ENCODE assay signal across 10 cellular contexts in genomic region chr1:161115132-161115711, GRCh38. TPM values are rescaled to one million over a fixed set of nuclear protein-coding genes. Genes with fewer than 3 reads are reported as not detected.
DNase-seq lines count a peak whose midpoint lies in the region; ATAC-seq and TF ChIP-seq lines count a peak whose summit lies in the region.
"Had no signal": no experiment of that assay in that cellular context is flagged by ENCODE, and none has a peak within 500 bp of the region (broad histone marks: within the 10 kb centered on the region; RNA-seq: fewer than 3 reads in every experiment).

No MANE protein-coding gene starts in this region.

- in situ Hi-C loops in ACHN (cut with HindIII; ENCODE audit: low pct_ligation_motif_present, low pct_unique_long_range_greater_than_20kb, low sequenced_read_pairs), result no loop called here

- peak overlapping the region; percentile 50 for H3K4me3 Mint-ChIP-seq in HFFc6
- H3K4me3 Mint-ChIP-seq in WTC11, result no peak overlapping the region
- H3K4me3 Mint-ChIP-seq: mesothelial cell of epicardium had no signal

- H3K36me3 Mint-ChIP-seq in HFFc6 (ENCODE audit: low read depth) (peaks cover 13% of the 10 kb centered on the region; the same call in 1 of the 2 replicates), WTC11 (peaks cover 9% of the 10 kb centered on the region)

- CTCF ChIA-PET in WTC11 (lab: Charles Lee), result no interaction called here

- ATAC-seq in WTC11 (no peak), HG03520 (IDR thresholded peaks at IDR 0.05; ENCODE audit: unreplicated experiment) (no peak), GM21528 (IDR thresholded peaks at IDR 0.05; ENCODE audit: low FRiP score, unreplicated experiment) (no peak)

- H3K27me3 ChIP-seq in right atrium auricular region, result no peaks in the 10 kb centered on the region

- H3K36me3 ChIP-seq in right atrium auricular region, result peaks cover 4% of the 10 kb centered on the region

- H3K4me1 Mint-ChIP-seq in HFFc6 (ENCODE audit: low read depth) (peaks cover 69% of the 10 kb centered on the region), WTC11 (peaks cover 28% of the 10 kb centered on the region)

- POLR2A ChIA-PET in WTC11 (lab: Charles Lee), result no interaction called here

- H3K9me3 Mint-ChIP-seq in HFFc6 (no peaks in the 10 kb centered on the region), WTC11 (no peaks in the 10 kb centered on the region)
- H3K9me3 Mint-ChIP-seq: mesothelial cell of epicardium had no signal

- H3K27ac Mint-ChIP-seq in HFFc6, result peak overlapping the region; percentile 98
- H3K27ac Mint-ChIP-seq in WTC11, result 0 out of 2 replicates have a peak overlapping the region, but pooled peaks have one; percentile 26
- H3K27ac Mint-ChIP-seq: mesothelial cell of epicardium had no signal

- no peaks in the 10 kb centered on the region for H3K9me3 ChIP-seq in right atrium auricular region

- H3K27ac ChIP-seq in right atrium auricular region, result no peak overlapping the region

- H3K4me3 ChIP-seq in fibroblast of pulmonary artery (replicated peaks; ENCODE audit: low read depth, low read length) (no peak overlapping the region), right atrium auricular region (no peak overlapping the region)

- TF ChIP-seq CTCF in HFFc6 (IDR thresholded peaks at IDR 0.05) (no peak), WTC11 (IDR thresholded peaks at IDR 0.05) (no peak), fibroblast of pulmonary artery (IDR thresholded peaks at IDR 0.05; ENCODE audit: low read length, missing control alignments) (no peak), right atrium auricular region (IDR thresholded peaks at IDR 0.05) (no peak)

- DNase-seq in ACHN (peak; percentile 93), HFFc6 (peak; percentile 76), WTC11 (ENCODE audit: low spot score) (no peak), fibroblast of pulmonary artery (ENCODE audit: low read depth) (peak; percentile 92), right atrium auricular region (ENCODE audit: low spot score) (no peak), cerebellum (ENCODE audit: low spot score) (no peak)
- DNase-seq: anterior cingulate cortex had no signal

- H3K4me1 ChIP-seq in right atrium auricular region, result peaks cover 0 to 49% of the 10 kb centered on the region in 2 donors

- H3K27me3 Mint-ChIP-seq in HFFc6 (ENCODE audit: insufficient read depth) (no peaks in the 10 kb centered on the region; the same call in 1 of the 2 replicates), WTC11 (ENCODE audit: low read depth) (no peaks in the 10 kb centered on the region)

TF ChIP-seq in WTC11, 78 proteins besides CTCF, POLR2A, EP300 and RAD21 (continues in another document):
- no peak for TF ChIP-seq IRF2 (CRISPR knock-in tag; IDR thresholded peaks at IDR 0.05; ENCODE audit: borderline replicate concordance, low read depth)
- no peak for TF ChIP-seq FOXK1 (CRISPR knock-in tag; IDR thresholded peaks at IDR 0.05)
- no peak for TF ChIP-seq ZNF138 (CRISPR knock-in tag; conservative IDR thresholded peaks at IDR 0.05)
- no peak for TF ChIP-seq HMGXB4 (CRISPR knock-in tag; IDR thresholded peaks at IDR 0.05)
- TF ChIP-seq ZNF671 (CRISPR knock-in tag; IDR thresholded peaks at IDR 0.05), result no peak
- TF ChIP-seq JAZF1 (CRISPR knock-in tag; IDR thresholded peaks at IDR 0.05), result no peak
- TF ChIP-seq ERG (CRISPR knock-in tag; IDR thresholded peaks at IDR 0.05), result no peak
- TF ChIP-seq RELA (CRISPR knock-in tag; IDR thresholded peaks at IDR 0.05; ENCODE audit: borderline replicate concordance), result no peak
- no peak for TF ChIP-seq ATF2 (CRISPR knock-in tag; IDR thresholded peaks at IDR 0.05; ENCODE audit: borderline replicate concordance, low read depth)
- TF ChIP-seq FOXJ3 (CRISPR knock-in tag; IDR thresholded peaks at IDR 0.05; ENCODE audit: borderline replicate concordance), result no peak
- TF ChIP-seq GRHL2 (CRISPR knock-in tag; IDR thresholded peaks at IDR 0.05; ENCODE audit: insufficient replicate concordance, severe bottlenecking), result no peak
- no peak for TF ChIP-seq ZNF281 (CRISPR knock-in tag; IDR thresholded peaks at IDR 0.05)
- TF ChIP-seq NR3C1 (CRISPR knock-in tag; conservative IDR thresholded peaks at IDR 0.05; ENCODE audit: low read depth), result no peak

RNA-seq across cellular contexts. Expression of gene PFDN2, which starts 2.6 kb away (rescaled TPM):
- 100 to 1,000 TPM in 2 of 6 experiments, 10 to 100 TPM in 4; 77.4 to 114 (median 92.8) TPM for total RNA-seq in HFFc6 (2021; fragmentation: NEBNext Ultra II Directional; extraction: Animal tissue kit (Norgen Biotek cat#: 25700))
- total RNA-seq in WTC11 (2021), result 91.0 to 95.4 TPM (median 92.6 TPM) in 3 replicates
- 10 to 100 TPM; 39.9 to 42.2 TPM for total RNA-seq in right atrium auricular region
- total RNA-seq in cerebellum, result 22.1 TPM

RNA-seq across cellular contexts. Expression of gene NIT1, which starts 2.7 kb away (rescaled TPM):
- 10 to 100 TPM; 26.2 to 35.1 (median 32.5) TPM for total RNA-seq in HFFc6 (2021; fragmentation: NEBNext Ultra II Directional; extraction: Animal tissue kit (Norgen Biotek cat#: 25700))
- 44.4 to 47.2 TPM (median 46.5 TPM) in 3 replicates for total RNA-seq in WTC11 (2021)
- 10 to 100 TPM; 19.1 to 26.0 TPM for total RNA-seq in right atrium auricular region
- 25.0 TPM for total RNA-seq in cerebellum

RNA-seq across cellular contexts. Expression of gene KLHDC9, which starts 17.1 kb away (rescaled TPM):
- 1 to 10 TPM; 1.3 to 2.7 (median 2.1) TPM for total RNA-seq in HFFc6 (2021; fragmentation: NEBNext Ultra II Directional; extraction: Animal tissue kit (Norgen Biotek cat#: 25700))
- total RNA-seq in WTC11 (2021), result 5.8 to 8.7 TPM (median 8.7 TPM) in 3 replicates
- total RNA-seq in right atrium auricular region, result 1 to 10 TPM; 2.9 to 7.8 TPM
- 6.5 TPM for total RNA-seq in cerebellum

RNA-seq across cellular contexts. Expression of gene DEDD, which starts 17.2 kb away (rescaled TPM):
- total RNA-seq in HFFc6 (2021; fragmentation: NEBNext Ultra II Directional; extraction: Animal tissue kit (Norgen Biotek cat#: 25700)), result 10 to 100 TPM; 29.8 to 39.2 (median 36.0) TPM
- total RNA-seq in WTC11 (2021) (39.2 to 43.3 TPM (median 40.0 TPM) in 3 replicates), right atrium auricular region (10 to 100 TPM; 21.8 to 28.9 TPM), cerebellum (17.2 TPM)

RNA-seq across cellular contexts. Expression of gene NECTIN4, which starts 25.9 kb away (rescaled TPM):
- under 1 TPM in 2 of 6 experiments, not detected in 4; 0.09 to 0.14 TPM for total RNA-seq in HFFc6 (2021; fragmentation: NEBNext Ultra II Directional; extraction: Animal tissue kit (Norgen Biotek cat#: 25700))
- total RNA-seq in WTC11 (2021) (0.46 to 1.7 TPM (median 0.48 TPM) in 3 replicates), right atrium auricular region (under 1 TPM in 1 of 2 donors, not detected in 1; 0.75 TPM), cerebellum (not detected)

Comparison
In these comparisons a context has a peak if more than half of its experiments do, and no peak if none do; other contexts are left out.
1. DNase-seq: peak in ACHN (single experiment), HFFc6 (single experiment) and fibroblast of pulmonary artery (single experiment); none in WTC11 (single experiment), right atrium auricular region (single experiment) and cerebellum (single experiment).